24 cellular contexts compared by ENCODE assay signal in genomic region chr12:26800347-26800746, GRCh38.
"Had no signal": no experiment of that assay in that cellular context is flagged by ENCODE, and none has a peak within 500 bp of the region (broad histone marks: within the 10 kb centered on the region; RNA-seq: fewer than 3 reads in every experiment).

No MANE protein-coding gene starts in this region.

- H3K9me3 Mint-ChIP-seq: immature natural killer cell; naive thymus-derived CD8-positive, alpha-beta T cell; nephron progenitor cell had no signal

- H3K27ac ChIP-seq: colonic mucosa, esophagus squamous epithelium, lower lobe of right lung, prostate gland, right atrium auricular region, sigmoid colon, spleen, stomach, thyroid gland had no signal

- DNase-seq: colonic mucosa; dermis blood vessel endothelial cell; effector memory CD4-positive, alpha-beta T cell; erythroblast; esophagus squamous epithelium; foreskin melanocyte; glutamatergic neuron; hypothalamus; immature natural killer cell; islet precursor cell; kidney glomerular epithelial cell; left colon; left ventricle myocardium superior; lower lobe of right lung; naive thymus-derived CD8-positive, alpha-beta T cell; nephron progenitor cell; nucleus accumbens; sigmoid colon; spleen; stimulated activated naive CD4-positive, alpha-beta T cell treated with Interleukin-2 at 50 U/mL for 16 hours; stomach; thyroid gland had no signal

- ATAC-seq: left colon; left ventricle myocardium superior; lower lobe of right lung; naive thymus-derived CD8-positive, alpha-beta T cell had no signal

- H3K27me3 Mint-ChIP-seq: naive thymus-derived CD8-positive, alpha-beta T cell had no signal

- H3K4me3 Mint-ChIP-seq: immature natural killer cell; naive thymus-derived CD8-positive, alpha-beta T cell; nephron progenitor cell had no signal

- H3K9me3 ChIP-seq: colonic mucosa, esophagus squamous epithelium, lower lobe of right lung, prostate gland, right atrium auricular region, sigmoid colon, spleen, stomach, thyroid gland had no signal

- H3K4me1 ChIP-seq: colonic mucosa, right atrium auricular region had no signal

- H3K36me3 ChIP-seq: colonic mucosa, esophagus squamous epithelium, lower lobe of right lung, prostate gland, right atrium auricular region, sigmoid colon, stomach, thyroid gland had no signal

- H3K27me3 ChIP-seq: colonic mucosa, esophagus squamous epithelium, right atrium auricular region, sigmoid colon, spleen, stomach, thyroid gland had no signal

- H3K4me3 ChIP-seq: colonic mucosa, esophagus squamous epithelium, lower lobe of right lung, prostate gland, right atrium auricular region, sigmoid colon, spleen, stomach, thyroid gland had no signal
